ENCODE assay signal across 8 cellular contexts in genomic region chr2:56185582-56186046, GRCh38. TPM values are rescaled to one million over a fixed set of nuclear protein-coding genes. Genes with fewer than 3 reads are reported as not detected.
DNase-seq lines count a peak whose midpoint lies in the region; ATAC-seq and TF ChIP-seq lines count a peak whose summit lies in the region.

No MANE protein-coding gene starts in this region.

- H3K27me3 Mint-ChIP-seq in nephron (ENCODE audit: low read depth), result peaks cover 63% of the 10 kb centered on the region

- no peaks in the 10 kb centered on the region for H3K9me3 ChIP-seq in esophagus squamous epithelium

- peaks cover 47% of the 10 kb centered on the region for H3K4me1 Mint-ChIP-seq in nephron

- no peaks in the 10 kb centered on the region for H3K36me3 ChIP-seq in esophagus squamous epithelium

- peaks cover 0 to 84% (median 6%) of the 10 kb centered on the region in 4 donors for H3K27me3 ChIP-seq in esophagus squamous epithelium

- DNase-seq in GM03348 (ENCODE audit: low spot score), result peak; percentile 84
- DNase-seq in NCI-H510A treated with DMSO at 0.1 percent for 48 hours (lab: John Stamatoyannopoulos, UW), result peak; percentile 45
- DNase-seq in esophagus squamous epithelium (lab: John Stamatoyannopoulos, UW), result no peak
- DNase-seq in NCI-H1436 treated with DMSO at 0.1 percent for 48 hours (lab: John Stamatoyannopoulos, UW), result no peak
- DNase-seq in activated gamma-delta T cell treated with Interleukin-2 at 50 U/mL for 16 hours, result no peak

- peak overlapping the region in 2 of 3 experiments; percentile 24 to 28 for H3K27ac Mint-ChIP-seq in nephron

- H3K4me3 Mint-ChIP-seq in nephron, result peak overlapping the region; percentile 89 to 94 (median 94)

- intact Hi-C loops in esophagus squamous epithelium (cut with DNase I), result loop anchor here (10.0 kb wide), 1 partner anchor 569 kb away; no protein-coding TSS in a partner anchor

- no peaks in the 10 kb centered on the region for H3K36me3 Mint-ChIP-seq in nephron (ENCODE audit: low read depth)

- H3K4me1 ChIP-seq in esophagus squamous epithelium, result peaks cover 7 to 28% (median 19%) of the 10 kb centered on the region in 3 donors

- WGBS in esophagus squamous epithelium, 2 donors, result 2 to 4% methylated on average over 10 to 11 of the region's 11 CpGs

- no peak for TF ChIP-seq POLR2A in esophagus squamous epithelium (IDR thresholded peaks at IDR 0.05)

- TF ChIP-seq CTCF in esophagus squamous epithelium (IDR thresholded peaks at IDR 0.05) (peak in 2 of 6 experiments; percentile 21 to 28), nephron (IDR thresholded peaks at IDR 0.05; ENCODE audit: unreplicated experiment in 3 of 3) (peak; percentile 16 to 47 (median 31))

- no peaks in the 10 kb centered on the region for H3K9me3 Mint-ChIP-seq in nephron

- peak overlapping the region in 3 of 4 donors; percentile 39 to 74 (median 63) for H3K4me3 ChIP-seq in esophagus squamous epithelium

- no peak for ATAC-seq in esophagus mucosa
- no peak for ATAC-seq in GM21447 (IDR thresholded peaks at IDR 0.05; ENCODE audit: unreplicated experiment)

- H3K27ac ChIP-seq in esophagus squamous epithelium, result peak overlapping the region in 3 of 4 donors; percentile 49 to 72 (median 67)

RNA-seq across cellular contexts. Expression of gene CCDC85A, which starts 1.8 kb away (rescaled TPM):
- total RNA-seq in esophagus squamous epithelium (1 to 10 TPM in 2 of 4 donors, under 1 TPM in 2; 0.42 to 2.1 (median 1.3) TPM), esophagus mucosa (0.24 TPM)

Comparison
In these comparisons a context has a peak if more than half of its experiments do, and no peak if none do; other contexts are left out.
1. DNase-seq: peak in GM03348 (single experiment) and NCI-H510A treated with DMSO at 0.1 percent for 48 hours (single experiment); none in esophagus squamous epithelium (single experiment), NCI-H1436 treated with DMSO at 0.1 percent for 48 hours (single experiment) and activated gamma-delta T cell treated with Interleukin-2 at 50 U/mL for 16 hours (single experiment).